In genomic region chr14:98182385-98183055, GRCh38 we compare ENCODE assay signal across 13 cellular contexts.
DNase-seq lines count a peak whose midpoint lies in the region; ATAC-seq and TF ChIP-seq lines count a peak whose summit lies in the region.
"Had no signal": no experiment of that assay in that cellular context is flagged by ENCODE, and none has a peak within 500 bp of the region (broad histone marks: within the 10 kb centered on the region; RNA-seq: fewer than 3 reads in every experiment).

No MANE protein-coding gene starts in this region.

- no peaks in the 10 kb centered on the region for H3F3A ChIP-seq in smooth muscle cell (ENCODE audit: low read depth)

- no peaks in the 10 kb centered on the region for H3K9me3 Mint-ChIP-seq in activated CD4-positive, alpha-beta memory T cell treated with anti-CD3 and anti-CD28 coated beads for 36 hours

- peaks cover 8% of the 10 kb centered on the region for H3K36me3 Mint-ChIP-seq in activated CD4-positive, alpha-beta memory T cell treated with anti-CD3 and anti-CD28 coated beads for 36 hours

- H3K4me1 Mint-ChIP-seq in activated CD4-positive, alpha-beta memory T cell treated with anti-CD3 and anti-CD28 coated beads for 36 hours (ENCODE audit: low read depth): peaks cover 94% of the 10 kb centered on the region

- TF ChIP-seq CTCF in astrocyte of the spinal cord (IDR thresholded peaks at IDR 0.05; ENCODE audit: low read depth, low read length) (no peak), smooth muscle cell (IDR thresholded peaks at IDR 0.05; ENCODE audit: borderline replicate concordance, insufficient read depth, poor library complexity, severe bottlenecking) (no peak), gastrocnemius medialis (IDR thresholded peaks at IDR 0.05 in 4 of 5, conservative IDR thresholded peaks at IDR 0.05 in 1 of 5) (no peak)

- no peak for TF ChIP-seq POLR2A in gastrocnemius medialis (IDR thresholded peaks at IDR 0.05)

- H3K4me3 Mint-ChIP-seq in activated CD4-positive, alpha-beta memory T cell treated with anti-CD3 and anti-CD28 coated beads for 36 hours: peak overlapping the region; percentile 52

- intact Hi-C loops in activated CD4-positive, alpha-beta memory T cell treated with anti-CD3 and anti-CD28 coated beads for 36 hours (cut with micrococcal nuclease): loop anchor here (1.0 to 2.0 kb wide), 2 partner anchors 14 to 45 kb away; no protein-coding TSS in a partner anchor
- intact Hi-C loops in Right ventricle myocardium superior (cut with DNase I) (no loop called here), gastrocnemius medialis (cut with DNase I; ENCODE audit: low total_unique reads) (no loop called here)

- H3K9ac ChIP-seq in smooth muscle cell (ENCODE audit: low read depth): no peak overlapping the region
- H3K9ac ChIP-seq: BLaER1 treated with 17β-estradiol and CSF1 and Interleukin-3, amounts not matched to agents 10 nM and 100 nM had no signal

- in situ Hi-C loops in astrocyte of the spinal cord (cut with HindIII; ENCODE audit: low sequenced_read_pairs): no loop called here
- in situ Hi-C loops in gastrocnemius medialis (cut with MboI; ENCODE audit: low sequenced_read_pairs in 4 of 4): no loop called here

- POLR2A ChIA-PET in activated CD4-positive, alpha-beta memory T cell treated with anti-CD3 and anti-CD28 coated beads for 36 hours (lab: Charles Lee): interaction anchor here (0.6 to 3.2 kb wide), 10 partner anchors 8 to 1090 kb away, joined by 3 to 47 read pairs (median 4); partner anchors contain the start of gene BCL11B

- H3K27me3 Mint-ChIP-seq in activated CD4-positive, alpha-beta memory T cell treated with anti-CD3 and anti-CD28 coated beads for 36 hours: no peaks in the 10 kb centered on the region

- H3K36me3 ChIP-seq in smooth muscle cell (ENCODE audit: low read depth): no peaks in the 10 kb centered on the region
- no peaks in the 10 kb centered on the region for H3K36me3 ChIP-seq in gastrocnemius medialis
- H3K36me3 ChIP-seq: BLaER1 treated with 17β-estradiol and CSF1 and Interleukin-3, amounts not matched to agents 10 nM and 100 nM; cardiac muscle cell; Peyer's patch; suprapubic skin had no signal

- WGBS in smooth muscle cell (ENCODE audit: low lambda C conversion rate): 30% methylated on average over 3 of the region's 3 CpGs

- H3K4me3 ChIP-seq in astrocyte of the spinal cord (ENCODE audit: low read depth, low read length) (no peak overlapping the region), smooth muscle cell (no peak overlapping the region), gastrocnemius medialis (no peak overlapping the region)
- H3K4me3 ChIP-seq: BLaER1 treated with 17β-estradiol and CSF1 and Interleukin-3, amounts not matched to agents 10 nM and 100 nM; cardiac muscle cell; Peyer's patch; suprapubic skin had no signal

- peak overlapping the region; percentile 47 for H3K4me2 ChIP-seq in smooth muscle cell

- H3K4me1 ChIP-seq in smooth muscle cell (ENCODE audit: low read depth) (peaks cover 6% of the 10 kb centered on the region), gastrocnemius medialis (no peaks in the 10 kb centered on the region)
- H3K4me1 ChIP-seq: Peyer's patch, suprapubic skin had no signal

- no peak for ATAC-seq in Right ventricle myocardium superior (ENCODE audit: poor library complexity)
- no peak for ATAC-seq in gastrocnemius medialis
- no peak for ATAC-seq in GM21825 (IDR thresholded peaks at IDR 0.05; ENCODE audit: unreplicated experiment)

- CTCF ChIA-PET in activated CD4-positive, alpha-beta memory T cell treated with anti-CD3 and anti-CD28 coated beads for 36 hours (lab: Charles Lee): interaction anchor here (0.7 to 2.1 kb wide), 8 partner anchors 9 to 1089 kb away, joined by 3 to 14 read pairs (median 4); partner anchors contain the start of gene BCL11B

- H4K20me1 ChIP-seq in smooth muscle cell (ENCODE audit: low read depth): no peaks in the 10 kb centered on the region
- H4K20me1 ChIP-seq: BLaER1 treated with 17β-estradiol and CSF1 and Interleukin-3, amounts not matched to agents 10 nM and 100 nM had no signal

- H3K27me3 ChIP-seq in smooth muscle cell (ENCODE audit: low read depth): no peaks in the 10 kb centered on the region
- no peaks in the 10 kb centered on the region for H3K27me3 ChIP-seq in gastrocnemius medialis
- H3K27me3 ChIP-seq: BLaER1 treated with 17β-estradiol and CSF1 and Interleukin-3, amounts not matched to agents 10 nM and 100 nM; cardiac muscle cell; Peyer's patch; suprapubic skin had no signal

- peak overlapping the region; percentile 4 for H2AFZ ChIP-seq in smooth muscle cell (ENCODE audit: low read depth)

- no peaks in the 10 kb centered on the region for H3K9me3 ChIP-seq in smooth muscle cell (replicated peaks; ENCODE audit: low read depth)
- no peaks in the 10 kb centered on the region for H3K9me3 ChIP-seq in gastrocnemius medialis
- H3K9me3 ChIP-seq: BLaER1 treated with 17β-estradiol and CSF1 and Interleukin-3, amounts not matched to agents 10 nM and 100 nM; Peyer's patch; suprapubic skin had no signal

- peak overlapping the region; percentile 64 for H3K27ac ChIP-seq in smooth muscle cell (ENCODE audit: low read depth)
- no peak overlapping the region for H3K27ac ChIP-seq in gastrocnemius medialis
- H3K27ac ChIP-seq: BLaER1 treated with 17β-estradiol and CSF1 and Interleukin-3, amounts not matched to agents 10 nM and 100 nM; cardiac muscle cell; Peyer's patch; suprapubic skin had no signal

- peak overlapping the region; percentile 100 for H3K27ac Mint-ChIP-seq in activated CD4-positive, alpha-beta memory T cell treated with anti-CD3 and anti-CD28 coated beads for 36 hours

- DNase-seq in H4 (ENCODE audit: low spot score) (peak; percentile 34), astrocyte of the spinal cord (ENCODE audit: low read depth, low spot score) (peak; percentile 61), smooth muscle cell (lab: John Stamatoyannopoulos, UW; ENCODE audit: unreplicated experiment) (no peak), Right ventricle myocardium superior (no peak), NCI-H128 (lab: John Stamatoyannopoulos, UW; ENCODE audit: unreplicated experiment) (no peak), gastrocnemius medialis (no peak)
- peak; percentile 82 for DNase-seq in activated CD4-positive, alpha-beta memory T cell treated with anti-CD3 and anti-CD28 coated beads for 36 hours
- DNase-seq: Kasumi-1, Peyer's patch had no signal

- no peaks in the 10 kb centered on the region for H3K79me2 ChIP-seq in smooth muscle cell (ENCODE audit: low read depth)

Comparison
In these comparisons a context has a peak if more than half of its experiments do, and no peak if none do; other contexts are left out.
1. DNase-seq: peak in H4 (single experiment), activated CD4-positive, alpha-beta memory T cell treated with anti-CD3 and anti-CD28 coated beads for 36 hours (single experiment) and astrocyte of the spinal cord (single experiment); none in smooth muscle cell (single experiment), Right ventricle myocardium superior (single experiment), NCI-H128 (single experiment) and gastrocnemius medialis (0 of 2).